19 cellular contexts compared by ENCODE assay signal in the genomic region with DNA sequence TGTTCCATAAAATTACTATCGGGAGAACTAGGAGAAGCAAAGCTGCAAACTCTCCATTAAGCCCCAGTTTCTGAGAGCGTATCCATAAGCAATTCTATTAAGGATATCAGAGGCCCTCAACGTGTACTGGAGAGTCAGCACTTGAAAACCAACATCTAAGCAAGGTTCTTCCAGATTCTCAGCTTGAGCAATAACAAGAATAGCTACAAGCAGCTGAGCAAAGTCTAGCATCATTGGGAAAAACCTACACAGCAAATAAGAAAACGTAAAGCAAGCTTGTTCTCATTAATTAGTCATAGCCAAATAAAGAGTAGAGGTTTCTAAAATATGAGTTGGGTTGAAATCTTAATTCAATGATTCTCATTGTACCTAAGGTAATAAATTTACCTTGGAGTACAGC. TPM values are rescaled to one million over a fixed set of nuclear protein-coding genes. Genes with fewer than 3 reads are reported as not detected.
DNase-seq lines count a peak whose midpoint lies in the region; ATAC-seq lines count a peak whose summit lies in the region.
"Had no signal": no experiment of that assay in that cellular context is flagged by ENCODE, and none has a peak within 500 bp of the region (broad histone marks: within the 10 kb centered on the region; RNA-seq: fewer than 3 reads in every experiment).

No MANE protein-coding gene starts in this region.

- CTCF ChIA-PET in activated CD4-positive, alpha-beta T cell treated with anti-CD3 and anti-CD28 coated beads for 36 hours (lab: Charles Lee): no interaction called here

- H3K36me3 Mint-ChIP-seq in activated CD4-positive, alpha-beta T cell treated with anti-CD3 and anti-CD28 coated beads for 36 hours (ENCODE audit: low read depth): peaks cover 5% of the 10 kb centered on the region
- H3K36me3 Mint-ChIP-seq in naive thymus-derived CD8-positive, alpha-beta T cell: peaks cover 0 to 9% (median 6%) of the 10 kb centered on the region in 3 donors

- no peak for DNase-seq in activated CD4-positive, alpha-beta T cell treated with anti-CD3 and anti-CD28 coated beads for 36 hours
- no peak for DNase-seq in activated CD4-positive, alpha-beta T cell treated with anti-CD3 and anti-CD28 coated beads, Interleukin-2, amount 50 U/mL, for 48 hours
- DNase-seq in DMS53 treated with DMSO at 0.1 percent for 48 hours (lab: John Stamatoyannopoulos, UW; ENCODE audit: unreplicated experiment): no peak
- DNase-seq in naive thymus-derived CD8-positive, alpha-beta T cell: no peak
- no peak for DNase-seq in dermis blood vessel endothelial cell
- DNase-seq: 8988T; BE2C; CD4-positive, alpha-beta T cell; DMS53; GOT3; NCI-H1417 treated with DMSO at 0.1 percent for 48 hours; NCI-H2029; NCI-H2171 treated with DMSO at 0.1 percent for 48 hours; NCI-H748 treated with DMSO at 0.1 percent for 48 hours; PC-3 had no signal

- intact Hi-C loops in activated CD4-positive, alpha-beta T cell treated with anti-CD3 and anti-CD28 coated beads for 36 hours (cut with DNase I, micrococcal nuclease): no loop called here

- H3K9me3 Mint-ChIP-seq in activated CD4-positive, alpha-beta T cell treated with anti-CD3 and anti-CD28 coated beads for 36 hours (ENCODE audit: low read depth): no peaks in the 10 kb centered on the region
- peaks cover 0 to 5% (median 0%) of the 10 kb centered on the region in 9 donors for H3K9me3 Mint-ChIP-seq in naive thymus-derived CD8-positive, alpha-beta T cell
- H3K9me3 Mint-ChIP-seq: CD4-positive, alpha-beta T cell had no signal

- no peak overlapping the region for H3K4me3 Mint-ChIP-seq in activated CD4-positive, alpha-beta T cell treated with anti-CD3 and anti-CD28 coated beads for 36 hours
- H3K4me3 Mint-ChIP-seq in naive thymus-derived CD8-positive, alpha-beta T cell: no peak overlapping the region
- H3K4me3 Mint-ChIP-seq: CD4-positive, alpha-beta T cell had no signal

- no peaks in the 10 kb centered on the region for H3K27me3 Mint-ChIP-seq in activated CD4-positive, alpha-beta T cell treated with anti-CD3 and anti-CD28 coated beads for 36 hours
- H3K27me3 Mint-ChIP-seq in naive thymus-derived CD8-positive, alpha-beta T cell: no peaks in the 10 kb centered on the region
- H3K27me3 Mint-ChIP-seq: CD4-positive, alpha-beta T cell had no signal

- no peak overlapping the region for H3K27ac Mint-ChIP-seq in activated CD4-positive, alpha-beta T cell treated with anti-CD3 and anti-CD28 coated beads for 36 hours
- peak overlapping the region in 1 of 10 donors; percentile 32 for H3K27ac Mint-ChIP-seq in naive thymus-derived CD8-positive, alpha-beta T cell
- H3K27ac Mint-ChIP-seq: CD4-positive, alpha-beta T cell had no signal

- peak; percentile 71 for ATAC-seq in activated CD4-positive, alpha-beta T cell treated with anti-CD3 and anti-CD28 coated beads for 36 hours
- ATAC-seq in GM19351 (IDR thresholded peaks at IDR 0.05; ENCODE audit: unreplicated experiment) (peak; percentile 53), HG02973 (IDR thresholded peaks at IDR 0.05; ENCODE audit: unreplicated experiment) (peak; percentile 59), esophagus mucosa (peak; percentile 60)
- no peak for ATAC-seq in naive thymus-derived CD8-positive, alpha-beta T cell
- ATAC-seq: K562, PC-3 had no signal

- peaks cover 22% of the 10 kb centered on the region for H3K4me1 Mint-ChIP-seq in activated CD4-positive, alpha-beta T cell treated with anti-CD3 and anti-CD28 coated beads for 36 hours
- H3K4me1 Mint-ChIP-seq in naive thymus-derived CD8-positive, alpha-beta T cell: peaks cover 10 to 12% (median 12%) of the 10 kb centered on the region in 4 donors

- POLR2A ChIA-PET in activated CD4-positive, alpha-beta T cell treated with anti-CD3 and anti-CD28 coated beads for 36 hours (lab: Charles Lee): interaction anchor here (0.6 kb wide), 1 partner anchor 74 kb away, joined by 3 read pairs; no protein-coding TSS in a partner anchor
- POLR2A ChIA-PET in naive thymus-derived CD8-positive, alpha-beta T cell (lab: Charles Lee): no interaction called here

RNA-seq across cellular contexts. Expression of a gene that starts 26.9 kb away (rescaled TPM):
- 10 to 100 TPM; 22.0 to 32.5 TPM for total RNA-seq in activated CD4-positive, alpha-beta T cell treated with anti-CD3 and anti-CD28 coated beads for 36 hours
- total RNA-seq in esophagus mucosa (19.0 TPM), dermis blood vessel endothelial cell (14.1 and 21.1 TPM in 2 replicates)
- total RNA-seq in naive thymus-derived CD8-positive, alpha-beta T cell: 10 to 100 TPM; 21.2 to 23.5 TPM
- polyA plus RNA-seq in naive thymus-derived CD8-positive, alpha-beta T cell: 10 to 100 TPM; 18.5 to 24.5 (median 23.3) TPM

Comparison
In these comparisons a context has a peak if more than half of its experiments do, and no peak if none do; other contexts are left out.
1. ATAC-seq: peak in activated CD4-positive, alpha-beta T cell treated with anti-CD3 and anti-CD28 coated beads for 36 hours (single experiment), GM19351 (single experiment), HG02973 (single experiment) and esophagus mucosa (single experiment); none in naive thymus-derived CD8-positive, alpha-beta T cell (0 of 2).